In the genomic region with DNA sequence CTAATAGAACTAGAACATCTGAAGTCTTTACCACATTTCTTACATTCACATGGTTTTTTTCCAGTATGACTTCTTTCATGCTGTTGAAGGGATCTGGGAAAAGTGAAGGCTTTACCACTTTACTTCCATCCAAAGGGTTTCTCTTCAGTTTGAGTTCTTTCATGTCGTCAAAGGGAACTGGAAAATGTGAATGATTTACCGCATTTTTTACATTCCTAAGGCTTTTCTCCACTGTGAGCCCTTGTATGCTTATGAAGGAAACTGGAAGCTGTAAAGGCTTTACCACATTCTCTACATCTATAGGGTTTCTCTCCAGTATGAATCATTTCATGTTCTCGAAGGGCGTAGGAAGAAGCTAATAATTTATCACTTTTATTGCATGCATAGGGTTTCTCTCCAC, we compare ENCODE assay signal across 12 cellular contexts. TPM values are rescaled to one million over a fixed set of nuclear protein-coding genes. Genes with fewer than 3 reads are reported as not detected.
DNase-seq lines count a peak whose midpoint lies in the region; ATAC-seq and TF ChIP-seq lines count a peak whose summit lies in the region.
"Had no signal": no experiment of that assay in that cellular context is flagged by ENCODE, and none has a peak within 500 bp of the region (broad histone marks: within the 10 kb centered on the region; RNA-seq: fewer than 3 reads in every experiment).

No MANE protein-coding gene starts in this region.

- H3K4me3 ChIP-seq in SK-N-SH (ENCODE audit: low read depth in 2 of 2, low read length in 1 of 2), result no peak overlapping the region
- H3K4me3 ChIP-seq in smooth muscle cell, result no peak overlapping the region

- DNase-seq in SK-N-SH, result no peak
- DNase-seq in astrocyte of the hippocampus (ENCODE audit: low read depth, low spot score), result peak; percentile 83
- DNase-seq in iPS-NIHi11 (ENCODE audit: low spot score), result peak; percentile 21
- DNase-seq in smooth muscle cell (lab: John Stamatoyannopoulos, UW; ENCODE audit: unreplicated experiment), result no peak
- no peak for DNase-seq in left cardiac atrium
- no peak for DNase-seq in NCI-H748 (lab: John Stamatoyannopoulos, UW; ENCODE audit: unreplicated experiment)
- no peak for DNase-seq in DMS53 treated with DMSO at 0.1 percent for 48 hours (lab: John Stamatoyannopoulos, UW; ENCODE audit: unreplicated experiment)
- DNase-seq: activated CD4-positive, CD25-positive, alpha-beta regulatory T cell treated with anti-CD3 and anti-CD28 coated beads, Interleukin-2, amount 50 U/mL, for 72 hours; activated T-cell treated with anti-CD3 and anti-CD28 coated beads, Interleukin-2, amount 50 U/mL, for 4 hours; DMS153 had no signal

- CTCF ChIA-PET in SK-N-SH (lab: Yijun Ruan, JAX), result no interaction called here

- no peak overlapping the region for H3K4me2 ChIP-seq in SK-N-SH
- peak overlapping the region; percentile 59 for H3K4me2 ChIP-seq in smooth muscle cell

- H3K4me1 ChIP-seq in SK-N-SH (ENCODE audit: control insufficient read depth in 1 of 2, insufficient read depth in 2 of 2, low read depth in 1 of 2, low read length in 1 of 2) (no peaks in the 10 kb centered on the region), smooth muscle cell (ENCODE audit: low read depth) (peaks cover 18% of the 10 kb centered on the region)

- no peak for TF ChIP-seq RAD21 in SK-N-SH (IDR thresholded peaks at IDR 0.05; ENCODE audit: low read length)

- H3K79me2 ChIP-seq in SK-N-SH (ENCODE audit: insufficient read depth) (no peaks in the 10 kb centered on the region), smooth muscle cell (ENCODE audit: low read depth) (no peaks in the 10 kb centered on the region)

- 74% methylated on average over 4 of the region's 4 CpGs for WGBS in SK-N-SH (ENCODE audit: low lambda C conversion rate)
- 5% methylated on average over 4 of the region's 4 CpGs for WGBS in smooth muscle cell (ENCODE audit: low lambda C conversion rate)

- TF ChIP-seq CTCF in SK-N-SH (IDR thresholded peaks at IDR 0.05), result no peak
- no peak for TF ChIP-seq CTCF in smooth muscle cell (IDR thresholded peaks at IDR 0.05; ENCODE audit: borderline replicate concordance, insufficient read depth, poor library complexity, severe bottlenecking)

- no peaks in the 10 kb centered on the region for H3K27me3 ChIP-seq in SK-N-SH (ENCODE audit: insufficient read depth)
- no peaks in the 10 kb centered on the region for H3K27me3 ChIP-seq in smooth muscle cell (ENCODE audit: low read depth)

- peaks cover 9% of the 10 kb centered on the region for H3F3A ChIP-seq in SK-N-SH (replicated peaks; ENCODE audit: insufficient read depth)
- H3F3A ChIP-seq in smooth muscle cell (ENCODE audit: low read depth), result peaks cover 31% of the 10 kb centered on the region

- H4K20me1 ChIP-seq in SK-N-SH (ENCODE audit: insufficient read depth), result no peaks in the 10 kb centered on the region
- H4K20me1 ChIP-seq in smooth muscle cell (ENCODE audit: low read depth), result peaks cover 4% of the 10 kb centered on the region

- H2AFZ ChIP-seq in SK-N-SH (ENCODE audit: low read depth) (no peak overlapping the region), smooth muscle cell (ENCODE audit: low read depth) (no peak overlapping the region)

- H3K27ac ChIP-seq in SK-N-SH (ENCODE audit: low read depth in 2 of 2, low read length in 1 of 2) (no peak overlapping the region), smooth muscle cell (ENCODE audit: low read depth) (peak overlapping the region; percentile 82)
- H3K27ac ChIP-seq: 22Rv1 had no signal

- H3K9me3 ChIP-seq in SK-N-SH (no peaks in the 10 kb centered on the region), smooth muscle cell (replicated peaks; ENCODE audit: low read depth) (no peaks in the 10 kb centered on the region)

- POLR2A ChIA-PET in SK-N-SH (lab: Yijun Ruan, JAX), result no interaction called here

- H3K36me3 ChIP-seq in SK-N-SH (replicated peaks in 1 of 2; ENCODE audit: control insufficient read depth in 1 of 2, insufficient read depth in 2 of 2, low read length in 1 of 2) (peaks cover 24 to 54% of the 10 kb centered on the region in 2 experiments), smooth muscle cell (ENCODE audit: low read depth) (peaks cover 3% of the 10 kb centered on the region)

- TF ChIP-seq EP300 in SK-N-SH (IDR thresholded peaks at IDR 0.05; ENCODE audit: borderline replicate concordance in 1 of 2, low read depth in 1 of 2, low read length in 1 of 2), result no peak

- ATAC-seq in SK-N-SH treated with all-trans-retinoic acid at 6 μM for 48 hours (0 out of 3 replicates have a peak, but pooled peaks have one; percentile 37), left cardiac atrium (no peak)
- ATAC-seq: activated T-cell treated with anti-CD3 and anti-CD28 coated beads, Interleukin-2, amount 50 U/mL, for 4 hours had no signal

- H3K9me2 ChIP-seq in SK-N-SH, result no peaks in the 10 kb centered on the region

- intact Hi-C loops in left cardiac atrium (cut with DNase I), result no loop called here

- H3K9ac ChIP-seq in SK-N-SH (no peak overlapping the region), smooth muscle cell (ENCODE audit: low read depth) (peak overlapping the region; percentile 13)

TF ChIP-seq in SK-N-SH treated with all-trans-retinoic acid at 6 μM for 48 hours, 23 proteins besides CTCF, POLR2A, EP300 and RAD21 (continues in another document):
- TF ChIP-seq RARB (CRISPR knock-in tag; IDR thresholded peaks at IDR 0.05) (no peak), TCF4 (CRISPR knock-in tag; IDR thresholded peaks at IDR 0.05; ENCODE audit: borderline replicate concordance) (no peak), TOX (CRISPR knock-in tag; IDR thresholded peaks at IDR 0.05; ENCODE audit: borderline replicate concordance) (no peak), ZNF8 (CRISPR knock-in tag; IDR thresholded peaks at IDR 0.05) (no peak), CSDC2 (CRISPR knock-in tag; IDR thresholded peaks at IDR 0.05) (no peak), OSR1 (CRISPR knock-in tag; IDR thresholded peaks at IDR 0.05) (no peak)
- TF ChIP-seq, protein P1, sequence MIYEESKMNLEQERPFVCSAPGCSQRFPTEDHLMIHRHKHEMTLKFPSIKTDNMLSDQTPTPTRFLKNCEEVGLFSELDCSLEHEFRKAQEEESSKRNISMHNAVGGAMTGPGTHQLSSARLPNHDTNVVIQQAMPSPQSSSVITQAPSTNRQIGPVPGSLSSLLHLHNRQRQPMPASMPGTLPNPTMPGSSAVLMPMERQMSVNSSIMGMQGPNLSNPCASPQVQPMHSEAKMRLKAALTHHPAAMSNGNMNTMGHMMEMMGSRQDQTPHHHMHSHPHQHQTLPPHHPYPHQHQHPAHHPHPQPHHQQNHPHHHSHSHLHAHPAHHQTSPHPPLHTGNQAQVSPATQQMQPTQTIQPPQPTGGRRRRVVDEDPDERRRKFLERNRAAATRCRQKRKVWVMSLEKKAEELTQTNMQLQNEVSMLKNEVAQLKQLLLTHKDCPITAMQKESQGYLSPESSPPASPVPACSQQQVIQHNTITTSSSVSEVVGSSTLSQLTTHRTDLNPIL (CRISPR knock-in tag; IDR thresholded peaks at IDR 0.05; ENCODE audit: low read depth), result no peak

TF ChIP-seq in SK-N-SH, 30 proteins besides CTCF, POLR2A, EP300 and RAD21 (continues in another document):
- TF ChIP-seq TEAD4 (IDR thresholded peaks at IDR 0.05; ENCODE audit: borderline replicate concordance, insufficient read depth) (no peak), GABPA (IDR thresholded peaks at IDR 0.05; ENCODE audit: low read depth) (no peak), TCF12 (IDR thresholded peaks at IDR 0.05) (no peak), SMC3 (IDR thresholded peaks at IDR 0.05; ENCODE audit: low read depth, low read length) (no peak), RXRA (IDR thresholded peaks at IDR 0.05; ENCODE audit: borderline replicate concordance, low read depth) (no peak), FOXM1 (IDR thresholded peaks at IDR 0.05; ENCODE audit: low read depth) (no peak), NFIC (IDR thresholded peaks at IDR 0.05; ENCODE audit: borderline replicate concordance) (no peak), SIN3A (IDR thresholded peaks at IDR 0.05; ENCODE audit: borderline replicate concordance, low read depth, low read length) (no peak)
- TF ChIP-seq, protein P2, sequence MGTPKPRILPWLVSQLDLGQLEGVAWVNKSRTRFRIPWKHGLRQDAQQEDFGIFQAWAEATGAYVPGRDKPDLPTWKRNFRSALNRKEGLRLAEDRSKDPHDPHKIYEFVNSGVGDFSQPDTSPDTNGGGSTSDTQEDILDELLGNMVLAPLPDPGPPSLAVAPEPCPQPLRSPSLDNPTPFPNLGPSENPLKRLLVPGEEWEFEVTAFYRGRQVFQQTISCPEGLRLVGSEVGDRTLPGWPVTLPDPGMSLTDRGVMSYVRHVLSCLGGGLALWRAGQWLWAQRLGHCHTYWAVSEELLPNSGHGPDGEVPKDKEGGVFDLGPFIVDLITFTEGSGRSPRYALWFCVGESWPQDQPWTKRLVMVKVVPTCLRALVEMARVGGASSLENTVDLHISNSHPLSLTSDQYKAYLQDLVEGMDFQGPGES (IDR thresholded peaks at IDR 0.05; ENCODE audit: low read depth, low read length), result no peak
- TF ChIP-seq, protein P3, sequence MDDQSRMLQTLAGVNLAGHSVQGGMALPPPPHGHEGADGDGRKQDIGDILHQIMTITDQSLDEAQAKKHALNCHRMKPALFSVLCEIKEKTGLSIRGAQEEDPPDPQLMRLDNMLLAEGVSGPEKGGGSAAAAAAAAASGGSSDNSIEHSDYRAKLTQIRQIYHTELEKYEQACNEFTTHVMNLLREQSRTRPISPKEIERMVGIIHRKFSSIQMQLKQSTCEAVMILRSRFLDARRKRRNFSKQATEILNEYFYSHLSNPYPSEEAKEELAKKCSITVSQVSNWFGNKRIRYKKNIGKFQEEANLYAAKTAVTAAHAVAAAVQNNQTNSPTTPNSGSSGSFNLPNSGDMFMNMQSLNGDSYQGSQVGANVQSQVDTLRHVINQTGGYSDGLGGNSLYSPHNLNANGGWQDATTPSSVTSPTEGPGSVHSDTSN (IDR thresholded peaks at IDR 0.05), result no peak
- TF ChIP-seq, protein P4, sequence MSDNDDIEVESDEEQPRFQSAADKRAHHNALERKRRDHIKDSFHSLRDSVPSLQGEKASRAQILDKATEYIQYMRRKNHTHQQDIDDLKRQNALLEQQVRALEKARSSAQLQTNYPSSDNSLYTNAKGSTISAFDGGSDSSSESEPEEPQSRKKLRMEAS (IDR thresholded peaks at IDR 0.05; ENCODE audit: low read depth), result no peak

RNA-seq across cellular contexts. Expression of a gene that starts 46.7 kb away (rescaled TPM):
- 3.3 and 6.2 TPM in 2 replicates for polyA plus RNA-seq in SK-N-SH (2012; rRNA removed)
- 5.0 and 7.0 TPM in 2 replicates for polyA plus RNA-seq in SK-N-SH (2012; cell fraction: cytosol; rRNA removed)
- 3.2 and 4.5 TPM in 2 replicates for polyA plus RNA-seq in SK-N-SH (2012; cell fraction: nucleus; rRNA removed)
- total RNA-seq in smooth muscle cell, result 32.4 and 50.9 TPM in 2 replicates
- polyA plus RNA-seq in smooth muscle cell, result 12.1 and 16.3 TPM in 2 replicates
- total RNA-seq in left cardiac atrium, result 10 to 100 TPM; 19.8 to 21.1 TPM

Comparison
In these comparisons a context has a peak if more than half of its experiments do, and no peak if none do; other contexts are left out.
1. DNase-seq: peak in astrocyte of the hippocampus (single experiment) and iPS-NIHi11 (single experiment); none in SK-N-SH (single experiment), smooth muscle cell (single experiment), left cardiac atrium (single experiment), NCI-H748 (single experiment) and DMS53 treated with DMSO at 0.1 percent for 48 hours (single experiment).